ENCODE assay signal across 8 cellular contexts in genomic region chr17:20095366-20096080, GRCh38.
A peak's percentile ranks its signal among the peaks of the same experiment; 100 is the strongest.
DNase-seq lines count a peak whose midpoint lies in the region; ATAC-seq, FAIRE-seq and TF ChIP-seq lines count a peak whose summit lies in the region.

No MANE protein-coding gene starts in this region.

- no peak overlapping the region for H2AFZ ChIP-seq in HepG2 (ENCODE audit: low read length)

- peak; percentile 56 for DNase-seq in AG20443 (ENCODE audit: low spot score)
- DNase-seq in NCI-H1694 (lab: John Stamatoyannopoulos, UW) = peak; percentile 63
- peak; percentile 43 for DNase-seq in HepG2 (ENCODE audit: low spot score)
- DNase-seq in ureter (ENCODE audit: low spot score) = peak; percentile 63
- no peak for DNase-seq in activated CD8-positive, alpha-beta T cell treated with anti-CD3 and anti-CD28 coated beads, Interleukin-2, amount 10 ng/mL, durations not matched to agents 7 days and 5 days
- DNase-seq in NCI-H128 (lab: John Stamatoyannopoulos, UW; ENCODE audit: unreplicated experiment) = no peak
- no peak for DNase-seq in activated naive CD4-positive, alpha-beta T cell treated with anti-CD3 and anti-CD28 coated beads for 36 hours

- FAIRE-seq in HepG2 (lab: Jason Lieb, UNC) = peak; percentile 72

- H3K27me3 Mint-ChIP-seq in activated CD8-positive, alpha-beta T cell treated with anti-CD3 and anti-CD28 coated beads, Interleukin-2, amount 10 ng/mL, durations not matched to agents 7 days and 5 days (ENCODE audit: low read depth) = peaks cover 2% of the 10 kb centered on the region
- no peaks in the 10 kb centered on the region for H3K27me3 Mint-ChIP-seq in activated naive CD4-positive, alpha-beta T cell treated with anti-CD3 and anti-CD28 coated beads for 36 hours (ENCODE audit: low read depth)

- H3K27ac Mint-ChIP-seq in activated CD8-positive, alpha-beta T cell treated with anti-CD3 and anti-CD28 coated beads, Interleukin-2, amount 10 ng/mL, durations not matched to agents 7 days and 5 days = no peak overlapping the region
- no peak overlapping the region for H3K27ac Mint-ChIP-seq in activated naive CD4-positive, alpha-beta T cell treated with anti-CD3 and anti-CD28 coated beads for 36 hours

- BruUV-seq in HepG2 (replicated peaks; lab: Mats Ljungman, UMichigan) = no TSS peak

- POLR2A ChIA-PET in HepG2 (lab: Yijun Ruan, JAX) = interaction anchor here (1.0 kb wide), 1 partner anchor 103 kb away, joined by 4 read pairs; no protein-coding TSS in a partner anchor
- POLR2A ChIA-PET in activated CD8-positive, alpha-beta T cell treated with anti-CD3 and anti-CD28 coated beads, Interleukin-2, amount 10 ng/mL, durations not matched to agents 7 days and 5 days (lab: Charles Lee) = no interaction called here

- peak; percentile 98 for ATAC-seq in HepG2
- ATAC-seq in activated CD8-positive, alpha-beta T cell treated with anti-CD3 and anti-CD28 coated beads, Interleukin-2, amount 10 ng/mL, durations not matched to agents 7 days and 5 days = no peak

- peaks cover 3% of the 10 kb centered on the region for H3K4me1 Mint-ChIP-seq in activated CD8-positive, alpha-beta T cell treated with anti-CD3 and anti-CD28 coated beads, Interleukin-2, amount 10 ng/mL, durations not matched to agents 7 days and 5 days (ENCODE audit: low read depth)
- H3K4me1 Mint-ChIP-seq in activated naive CD4-positive, alpha-beta T cell treated with anti-CD3 and anti-CD28 coated beads for 36 hours (ENCODE audit: low read depth) = peaks cover 1% of the 10 kb centered on the region

- TF ChIP-seq EP300 in HepG2 (IDR thresholded peaks at IDR 0.05; ENCODE audit: low read depth in 2 of 2, low read length in 2 of 2) (no peak), HepG2 (CRISPR knock-in tag; IDR thresholded peaks at IDR 0.05; ENCODE audit: borderline replicate concordance) (no peak)

- H3K9ac ChIP-seq in HepG2 (ENCODE audit: insufficient read depth, low read depth, low read length) = no peak overlapping the region

- H3K79me2 ChIP-seq in HepG2 (ENCODE audit: insufficient read depth, low read length) = no peaks in the 10 kb centered on the region

- H3K36me3 ChIP-seq in HepG2 (replicated peaks in 1 of 2; ENCODE audit: control insufficient read depth in 1 of 2, insufficient read depth in 2 of 2, low read length in 2 of 2) = no peaks in the 10 kb centered on the region

- H3K27ac ChIP-seq in cingulate gyrus (ENCODE audit: low read depth, low read length) (peak overlapping the region; percentile 91), HepG2 (ENCODE audit: extremely low read length, insufficient read depth, low read length) (no peak overlapping the region)

- H3K27me3 ChIP-seq in HepG2 (ENCODE audit: control insufficient read depth in 1 of 2, insufficient read depth in 2 of 2, low read length in 2 of 2) = peaks cover 6 to 37% of the 10 kb centered on the region in 2 experiments; a peak in 4 of 5 replicates

- no peaks in the 10 kb centered on the region for H3K9me3 ChIP-seq in HepG2 (ENCODE audit: low read length)

- intact Hi-C loops in HepG2 (cut with micrococcal nuclease; ENCODE audit: unreplicated experiment) = loop anchor here (1.0 kb wide), 1 partner anchor 102 kb away; no protein-coding TSS in a partner anchor
- intact Hi-C loops in activated naive CD4-positive, alpha-beta T cell treated with anti-CD3 and anti-CD28 coated beads for 36 hours (cut with micrococcal nuclease) = no loop called here

- TF ChIP-seq POLR2A in HepG2 (IDR thresholded peaks at IDR 0.05; ENCODE audit: insufficient read depth in 1 of 2, low read depth in 2 of 2, low read length in 2 of 2) = no peak

- H3K9me3 Mint-ChIP-seq in activated CD8-positive, alpha-beta T cell treated with anti-CD3 and anti-CD28 coated beads, Interleukin-2, amount 10 ng/mL, durations not matched to agents 7 days and 5 days (ENCODE audit: insufficient read depth) = no peaks in the 10 kb centered on the region
- no peaks in the 10 kb centered on the region for H3K9me3 Mint-ChIP-seq in activated naive CD4-positive, alpha-beta T cell treated with anti-CD3 and anti-CD28 coated beads for 36 hours

- no peak overlapping the region for H3K4me3 Mint-ChIP-seq in activated CD8-positive, alpha-beta T cell treated with anti-CD3 and anti-CD28 coated beads, Interleukin-2, amount 10 ng/mL, durations not matched to agents 7 days and 5 days
- H3K4me3 Mint-ChIP-seq in activated naive CD4-positive, alpha-beta T cell treated with anti-CD3 and anti-CD28 coated beads for 36 hours = no peak overlapping the region

- TF ChIP-seq RAD21 in HepG2 (CRISPR knock-in tag; IDR thresholded peaks at IDR 0.05) = no peak

- H3K4me3 ChIP-seq in HepG2 (replicated peaks in 1 of 3; ENCODE audit: insufficient read depth in 1 of 3, low read depth in 2 of 3, low read length in 3 of 3) = no peak overlapping the region

- peak; percentile 70 for TF ChIP-seq CTCF in HepG2 (CRISPR knock-in tag; IDR thresholded peaks at IDR 0.05)

- H3K4me2 ChIP-seq in HepG2 (ENCODE audit: low read depth, low read length) = no peak overlapping the region

- in situ Hi-C loops in HepG2 (cut with HindIII; ENCODE audit: extremely low pct_ligation_motif_present, low pct_unique_long_range_greater_than_20kb) = no loop called here

- WGBS in HepG2 (ENCODE audit: low lambda C conversion rate) = 9% methylated on average over 8 of the region's 18 CpGs

- H3K36me3 Mint-ChIP-seq in activated CD8-positive, alpha-beta T cell treated with anti-CD3 and anti-CD28 coated beads, Interleukin-2, amount 10 ng/mL, durations not matched to agents 7 days and 5 days (ENCODE audit: low read depth) = no peaks in the 10 kb centered on the region
- no peaks in the 10 kb centered on the region for H3K36me3 Mint-ChIP-seq in activated naive CD4-positive, alpha-beta T cell treated with anti-CD3 and anti-CD28 coated beads for 36 hours (ENCODE audit: low read depth)

- no peaks in the 10 kb centered on the region for H3K4me1 ChIP-seq in HepG2 (ENCODE audit: insufficient read depth, low read length)

- CTCF ChIA-PET in HepG2 (lab: Yijun Ruan, JAX; ENCODE audit: low intra/inter-chr PET ratio, low total read pairs) = interaction anchor here (1.3 kb wide), 1 partner anchor 103 kb away, joined by 5 read pairs; no protein-coding TSS in a partner anchor
- CTCF ChIA-PET in activated CD8-positive, alpha-beta T cell treated with anti-CD3 and anti-CD28 coated beads, Interleukin-2, amount 10 ng/mL, durations not matched to agents 7 days and 5 days (lab: Charles Lee) = no interaction called here
- CTCF ChIA-PET in activated naive CD4-positive, alpha-beta T cell treated with anti-CD3 and anti-CD28 coated beads for 36 hours (lab: Charles Lee) = no interaction called here

- H4K20me1 ChIP-seq in HepG2 (ENCODE audit: insufficient read depth, low read length) = no peaks in the 10 kb centered on the region

TF ChIP-seq in HepG2, 621 proteins besides CTCF, POLR2A, EP300 and RAD21 (continues in another document):
- no peak for TF ChIP-seq NPAS2 (CRISPR knock-in tag; IDR thresholded peaks at IDR 0.05; ENCODE audit: borderline replicate concordance)
- no peak for TF ChIP-seq MED8 (CRISPR knock-in tag; IDR thresholded peaks at IDR 0.05; ENCODE audit: insufficient replicate concordance)
- no peak for TF ChIP-seq ZNF878 (CRISPR knock-in tag; IDR thresholded peaks at IDR 0.05)
- TF ChIP-seq SMC3 (IDR thresholded peaks at IDR 0.05; ENCODE audit: low read length) = peak; percentile 28; the same call in 1 of the 2 replicates
- TF ChIP-seq STAG1 (CRISPR knock-in tag; IDR thresholded peaks at IDR 0.05) = peak; percentile 48
- no peak for TF ChIP-seq CENPBD1 (CRISPR knock-in tag; IDR thresholded peaks at IDR 0.05; ENCODE audit: borderline replicate concordance, low read depth)
- TF ChIP-seq MED1 (CRISPR knock-in tag; IDR thresholded peaks at IDR 0.05) = no peak
- TF ChIP-seq HOMEZ (CRISPR knock-in tag; IDR thresholded peaks at IDR 0.05; ENCODE audit: low read depth) = no peak

Comparison
In these comparisons a context has a peak if more than half of its experiments do, and no peak if none do; other contexts are left out.
1. DNase-seq: peak in AG20443 (single experiment), NCI-H1694 (single experiment), HepG2 (single experiment) and ureter (single experiment); none in activated CD8-positive, alpha-beta T cell treated with anti-CD3 and anti-CD28 coated beads, Interleukin-2, amount 10 ng/mL, durations not matched to agents 7 days and 5 days (single experiment), NCI-H128 (single experiment) and activated naive CD4-positive, alpha-beta T cell treated with anti-CD3 and anti-CD28 coated beads for 36 hours (single experiment).